In genomic region chr15:92629276-92629974, GRCh38 we compare ENCODE assay signal across 24 cellular contexts. TPM values are rescaled to one million over a fixed set of nuclear protein-coding genes. Genes with fewer than 3 reads are reported as not detected.
DNase-seq lines count a peak whose midpoint lies in the region; FAIRE-seq lines count a peak whose summit lies in the region.
"Had no signal": no experiment of that assay in that cellular context is flagged by ENCODE, and none has a peak within 500 bp of the region (broad histone marks: within the 10 kb centered on the region; RNA-seq: fewer than 3 reads in every experiment).

No MANE protein-coding gene starts in this region.

- H4K8ac ChIP-seq in mesenchymal stem cell (ENCODE audit: low read length), result no peak overlapping the region

- H3K4me2 ChIP-seq in BLaER1 treated with 17β-estradiol and CSF1 and Interleukin-3, amounts not matched to agents 10 nM and 100 nM, result peak overlapping the region in 10 of 11 experiments; percentile 44 to 83 (median 69); a peak in 20 of 22 replicates
- H3K4me2 ChIP-seq in mesenchymal stem cell (ENCODE audit: low read length, poor library complexity, severe bottlenecking), result no peak overlapping the region

- H3K23ac ChIP-seq in mesenchymal stem cell (ENCODE audit: low read length in 2 of 2), result no peak overlapping the region

- peak overlapping the region in 8 of 11 experiments; percentile 14 to 81 (median 60); a peak in 13 of 22 replicates for H3K27ac ChIP-seq in BLaER1 treated with 17β-estradiol and CSF1 and Interleukin-3, amounts not matched to agents 10 nM and 100 nM
- H3K27ac ChIP-seq in mesenchymal stem cell (ENCODE audit: low read length, poor library complexity, severe bottlenecking) (no peak overlapping the region), small intestine (ENCODE audit: low read depth in 1 of 2, low read length in 1 of 2) (no peak overlapping the region)
- H3K27ac ChIP-seq: GM23248, parathyroid adenoma had no signal

- peak overlapping the region; percentile 63 for H2BK15ac ChIP-seq in mesenchymal stem cell (ENCODE audit: low read depth, poor library complexity, severe bottlenecking)

- no peak overlapping the region for H3K14ac ChIP-seq in mesenchymal stem cell (ENCODE audit: low read length in 2 of 2)

- peaks cover 22 to 62% (median 51%) of the 10 kb centered on the region in 10 experiments for H3K4me1 ChIP-seq in BLaER1 treated with 17β-estradiol and CSF1 and Interleukin-3, amounts not matched to agents 10 nM and 100 nM
- peaks cover 2% of the 10 kb centered on the region for H3K4me1 ChIP-seq in mesenchymal stem cell (ENCODE audit: control insufficient read depth, insufficient read depth, low read depth, low read length)
- no peaks in the 10 kb centered on the region for H3K4me1 ChIP-seq in small intestine (ENCODE audit: control insufficient read depth in 2 of 2, insufficient read depth in 1 of 2, low read depth in 1 of 2, low read length in 1 of 2)
- H3K4me1 ChIP-seq: Caco-2, parathyroid adenoma had no signal

- H3K4ac ChIP-seq in mesenchymal stem cell (ENCODE audit: low read depth in 1 of 2, low read length in 2 of 2), result no peak overlapping the region

- H3K9me3 Mint-ChIP-seq in activated T-helper 1 cell treated with anti-CD3 and anti-CD28 coated beads, Interleukin-12 subunit alpha, Interleukin-12 subunit beta, Interleukin-2, Interleukin-4 antibody, amounts not matched to agents 30 ng/mL and 10 ng/mL and 1 ng/mL, durations not matched to agents 14 hours and 24 hours and 36 hours, result no peaks in the 10 kb centered on the region
- H3K9me3 Mint-ChIP-seq: activated naive CD8-positive, alpha-beta T cell treated with anti-CD3 and anti-CD28 coated beads, Interleukin-2, amount 10 ng/mL, durations not matched to agents 7 days and 5 days had no signal

- no peaks in the 10 kb centered on the region for H4K20me1 ChIP-seq in BLaER1 treated with 17β-estradiol and CSF1 and Interleukin-3, amounts not matched to agents 10 nM and 100 nM

- no peak overlapping the region for H2BK5ac ChIP-seq in mesenchymal stem cell (ENCODE audit: low read depth, low read length, poor library complexity, severe bottlenecking)

- peaks cover 15% of the 10 kb centered on the region for H3K4me1 Mint-ChIP-seq in activated T-helper 1 cell treated with anti-CD3 and anti-CD28 coated beads, Interleukin-12 subunit alpha, Interleukin-12 subunit beta, Interleukin-2, Interleukin-4 antibody, amounts not matched to agents 30 ng/mL and 10 ng/mL and 1 ng/mL, durations not matched to agents 14 hours and 24 hours and 36 hours (ENCODE audit: low read depth)

- H3K27ac Mint-ChIP-seq in activated T-helper 1 cell treated with anti-CD3 and anti-CD28 coated beads, Interleukin-12 subunit alpha, Interleukin-12 subunit beta, Interleukin-2, Interleukin-4 antibody, amounts not matched to agents 30 ng/mL and 10 ng/mL and 1 ng/mL, durations not matched to agents 14 hours and 24 hours and 36 hours, result no peak overlapping the region
- H3K27ac Mint-ChIP-seq: activated naive CD8-positive, alpha-beta T cell treated with anti-CD3 and anti-CD28 coated beads, Interleukin-2, amount 10 ng/mL, durations not matched to agents 7 days and 5 days had no signal

- no peak overlapping the region for H2BK120ac ChIP-seq in mesenchymal stem cell (ENCODE audit: low read depth, low read length)

- peak overlapping the region in 3 of 11 experiments; percentile 12 to 56 (median 37); a peak in 3 of 22 replicates for H3K9ac ChIP-seq in BLaER1 treated with 17β-estradiol and CSF1 and Interleukin-3, amounts not matched to agents 10 nM and 100 nM
- no peak overlapping the region for H3K9ac ChIP-seq in mesenchymal stem cell (ENCODE audit: low read length)
- H3K9ac ChIP-seq: GM23248, parathyroid adenoma had no signal

- no peak for FAIRE-seq in small intestine (lab: Jason Lieb, UNC)
- FAIRE-seq: GM19239, TTC549 had no signal

- no peak overlapping the region for H3K4me3 Mint-ChIP-seq in activated T-helper 1 cell treated with anti-CD3 and anti-CD28 coated beads, Interleukin-12 subunit alpha, Interleukin-12 subunit beta, Interleukin-2, Interleukin-4 antibody, amounts not matched to agents 30 ng/mL and 10 ng/mL and 1 ng/mL, durations not matched to agents 14 hours and 24 hours and 36 hours
- H3K4me3 Mint-ChIP-seq: activated naive CD8-positive, alpha-beta T cell treated with anti-CD3 and anti-CD28 coated beads, Interleukin-2, amount 10 ng/mL, durations not matched to agents 7 days and 5 days had no signal

- no peak overlapping the region for H2AK5ac ChIP-seq in mesenchymal stem cell (ENCODE audit: low read length, severe bottlenecking)

- H3K79me1 ChIP-seq in mesenchymal stem cell (replicated peaks; ENCODE audit: low read length, poor library complexity, severe bottlenecking), result no peaks in the 10 kb centered on the region

- DNase-seq in activated T-cell treated with anti-CD3 and anti-CD28 coated beads for 48 hours (ENCODE audit: low read depth) (peak; percentile 9), SK-MEL-5 (ENCODE audit: low read depth, low spot score) (peak; percentile 78), mesenchymal stem cell (no peak), ureter (ENCODE audit: low spot score) (no peak), small intestine (no peak)
- no peak for DNase-seq in activated T-cell treated with anti-CD3 and anti-CD28 coated beads, Interleukin-2, amount 50 U/mL, for 1 hour
- no peak for DNase-seq in activated T-helper 1 cell treated with anti-CD3 and anti-CD28 coated beads, Interleukin-12 subunit alpha, Interleukin-12 subunit beta, Interleukin-2, Interleukin-4 antibody, amounts not matched to agents 30 ng/mL and 10 ng/mL and 1 ng/mL, durations not matched to agents 14 hours and 24 hours and 36 hours (ENCODE audit: low spot score)
- DNase-seq: activated CD4-positive, alpha-beta T cell treated with anti-CD3 and anti-CD28 coated beads for 1 hour; activated naive CD8-positive, alpha-beta T cell treated with anti-CD3 and anti-CD28 coated beads, Interleukin-2, amount 10 ng/mL, durations not matched to agents 7 days and 5 days; Caco-2; erythroblast; GM23248; hypothalamus; mucosa of descending colon; NCI-H1092; NCI-H2029 treated with DMSO at 0.1 percent for 48 hours; NCI-H345; PC-3; SHP77 treated with DMSO at 0.1 percent for 48 hours; trophoblast cell had no signal

- intact Hi-C loops in activated T-helper 1 cell treated with anti-CD3 and anti-CD28 coated beads, Interleukin-12 subunit alpha, Interleukin-12 subunit beta, Interleukin-2, Interleukin-4 antibody, amounts not matched to agents 30 ng/mL and 10 ng/mL and 1 ng/mL, durations not matched to agents 14 hours and 24 hours and 36 hours (cut with micrococcal nuclease), result loop anchor here (5.0 to 10.0 kb wide), 2 partner anchors 288 to 775 kb away; partner anchors contain the start of gene SLCO3A1

- H3K18ac ChIP-seq in mesenchymal stem cell (ENCODE audit: low read depth in 1 of 2, low read length in 2 of 2), result no peak overlapping the region

- no peak overlapping the region for H3K4me3 ChIP-seq in BLaER1 treated with 17β-estradiol and CSF1 and Interleukin-3, amounts not matched to agents 10 nM and 100 nM
- H3K4me3 ChIP-seq in mesenchymal stem cell (ENCODE audit: insufficient read depth in 1 of 2, low read depth in 1 of 2, low read length in 2 of 2) (no peak overlapping the region), small intestine (ENCODE audit: low read depth in 1 of 2, low read length in 2 of 2) (no peak overlapping the region)
- H3K4me3 ChIP-seq: GM23248, mucosa of descending colon had no signal

- 98% methylated on average over 11 of the region's 11 CpGs for WGBS in mesenchymal stem cell
- WGBS in small intestine, 3 donors, result 88 to 92% (median 89%) methylated on average over 11 of the region's 11 CpGs

- H3K36me3 Mint-ChIP-seq in activated T-helper 1 cell treated with anti-CD3 and anti-CD28 coated beads, Interleukin-12 subunit alpha, Interleukin-12 subunit beta, Interleukin-2, Interleukin-4 antibody, amounts not matched to agents 30 ng/mL and 10 ng/mL and 1 ng/mL, durations not matched to agents 14 hours and 24 hours and 36 hours (ENCODE audit: low read depth), result no peaks in the 10 kb centered on the region
- H3K36me3 Mint-ChIP-seq: activated naive CD8-positive, alpha-beta T cell treated with anti-CD3 and anti-CD28 coated beads, Interleukin-2, amount 10 ng/mL, durations not matched to agents 7 days and 5 days had no signal

- H3K36me3 ChIP-seq in BLaER1 treated with 17β-estradiol and CSF1 and Interleukin-3, amounts not matched to agents 10 nM and 100 nM, result no peaks in the 10 kb centered on the region
- H3K36me3 ChIP-seq in mesenchymal stem cell (ENCODE audit: control insufficient read depth in 1 of 2, insufficient read depth in 2 of 2, low read depth in 1 of 2, low read length in 2 of 2) (no peaks in the 10 kb centered on the region), small intestine (ENCODE audit: control insufficient read depth in 2 of 2, insufficient read depth in 2 of 2, low read length in 2 of 2) (no peaks in the 10 kb centered on the region)

- peaks cover 0 to 14% (median 0%) of the 10 kb centered on the region in 11 experiments; a peak in 7 of 22 replicates for H3K9me3 ChIP-seq in BLaER1 treated with 17β-estradiol and CSF1 and Interleukin-3, amounts not matched to agents 10 nM and 100 nM (replicated peaks in 1 of 11)
- H3K9me3 ChIP-seq in mesenchymal stem cell (ENCODE audit: control insufficient read depth, low read length) (no peaks in the 10 kb centered on the region), small intestine (ENCODE audit: control insufficient read depth, low read depth) (no peaks in the 10 kb centered on the region)
- H3K9me3 ChIP-seq: Caco-2, mucosa of descending colon had no signal

- H3K27me3 Mint-ChIP-seq in activated T-helper 1 cell treated with anti-CD3 and anti-CD28 coated beads, Interleukin-12 subunit alpha, Interleukin-12 subunit beta, Interleukin-2, Interleukin-4 antibody, amounts not matched to agents 30 ng/mL and 10 ng/mL and 1 ng/mL, durations not matched to agents 14 hours and 24 hours and 36 hours (ENCODE audit: insufficient read depth), result peaks cover 3% of the 10 kb centered on the region
- H3K27me3 Mint-ChIP-seq: activated naive CD8-positive, alpha-beta T cell treated with anti-CD3 and anti-CD28 coated beads, Interleukin-2, amount 10 ng/mL, durations not matched to agents 7 days and 5 days had no signal

- H2AFZ ChIP-seq in mesenchymal stem cell (ENCODE audit: low read depth, low read length), result no peak overlapping the region
- H2AFZ ChIP-seq: GM23248, parathyroid adenoma had no signal

- H4K91ac ChIP-seq in mesenchymal stem cell (ENCODE audit: low read length), result no peak overlapping the region

- H2BK12ac ChIP-seq in mesenchymal stem cell (ENCODE audit: low read length in 2 of 2), result peak overlapping the region in 1 of 2 experiments; percentile 41

- in situ Hi-C loops in SK-MEL-5 (cut with HindIII; ENCODE audit: low pct_unique_long_range_greater_than_20kb, low sequenced_read_pairs), result no loop called here

- no peaks in the 10 kb centered on the region for H3K27me3 ChIP-seq in BLaER1 treated with 17β-estradiol and CSF1 and Interleukin-3, amounts not matched to agents 10 nM and 100 nM
- H3K27me3 ChIP-seq in mesenchymal stem cell (ENCODE audit: control insufficient read depth in 1 of 2, insufficient read depth in 1 of 2, low read length in 2 of 2) (peaks cover 0 to 2% of the 10 kb centered on the region in 2 experiments), small intestine (ENCODE audit: control insufficient read depth in 2 of 2, insufficient read depth in 2 of 2, low read length in 2 of 2) (no peaks in the 10 kb centered on the region)

RNA-seq across cellular contexts. Expression of gene FAM174B, which starts 26.1 kb away (rescaled TPM):
- total RNA-seq in SK-MEL-5 (2014; rRNA removed; shearing (Covaris generic)), result 90.7 and 97.9 TPM in 2 replicates
- 36.7 and 49.1 TPM in 2 replicates for polyA plus RNA-seq in SK-MEL-5 (2015; cell fraction: cytosol; rRNA removed)
- 28.6 and 39.8 TPM in 2 replicates for polyA plus RNA-seq in SK-MEL-5 (2015; cell fraction: nucleus; rRNA removed)
- 3.3 TPM for polyA plus RNA-seq in mesenchymal stem cell (2013, experiment 1 of 2)
- 3.7 TPM for polyA plus RNA-seq in mesenchymal stem cell (2013, experiment 2 of 2)
- 2.0 and 4.9 TPM in 2 replicates for total RNA-seq in activated T-helper 1 cell treated with anti-CD3 and anti-CD28 coated beads, Interleukin-12 subunit alpha, Interleukin-12 subunit beta, Interleukin-2, Interleukin-4 antibody, amounts not matched to agents 30 ng/mL and 10 ng/mL and 1 ng/mL, durations not matched to agents 14 hours and 24 hours and 36 hours
- 208 TPM for total RNA-seq in ureter
- 1 to 10 TPM; 1.8 to 8.7 (median 2.4) TPM for polyA plus RNA-seq in small intestine

Comparison
In these comparisons a context has a peak if more than half of its experiments do, and no peak if none do; other contexts are left out.
1. DNase-seq: peak in activated T-cell treated with anti-CD3 and anti-CD28 coated beads for 48 hours (single experiment) and SK-MEL-5 (single experiment); none in activated T-cell treated with anti-CD3 and anti-CD28 coated beads, Interleukin-2, amount 50 U/mL, for 1 hour (single experiment), mesenchymal stem cell (single experiment), activated T-helper 1 cell treated with anti-CD3 and anti-CD28 coated beads, Interleukin-12 subunit alpha, Interleukin-12 subunit beta, Interleukin-2, Interleukin-4 antibody, amounts not matched to agents 30 ng/mL and 10 ng/mL and 1 ng/mL, durations not matched to agents 14 hours and 24 hours and 36 hours (single experiment), ureter (single experiment) and small intestine (single experiment).
2. H3K27ac ChIP-seq: peak in BLaER1 treated with 17β-estradiol and CSF1 and Interleukin-3, amounts not matched to agents 10 nM and 100 nM (8 of 11); none in mesenchymal stem cell (single experiment) and small intestine (0 of 2).
3. RNA of gene FAM174B, which starts 26.1 kb away (total RNA-seq): 208 TPM in ureter (single experiment) and 90.7 to 97.9 TPM in SK-MEL-5; 2.0 to 4.9 TPM in activated T-helper 1 cell treated with anti-CD3 and anti-CD28 coated beads, Interleukin-12 subunit alpha, Interleukin-12 subunit beta, Interleukin-2, Interleukin-4 antibody, amounts not matched to agents 30 ng/mL and 10 ng/mL and 1 ng/mL, durations not matched to agents 14 hours and 24 hours and 36 hours; every median in the first group is over 10 times any median in the second.